9 cellular contexts compared by ENCODE assay signal in genomic region chr6:71228461-71229041, GRCh38.
DNase-seq lines count a peak whose midpoint lies in the region; ATAC-seq and TF ChIP-seq lines count a peak whose summit lies in the region.
"Had no signal": no experiment of that assay in that cellular context is flagged by ENCODE, and none has a peak within 500 bp of the region (broad histone marks: within the 10 kb centered on the region; RNA-seq: fewer than 3 reads in every experiment).

No MANE protein-coding gene starts in this region.

- ATAC-seq in activated T-cell treated with anti-CD3 and anti-CD28 coated beads, Interleukin-2, amount 50 U/mL, for 4 hours: peak in 1 of 2 donors; percentile 34
- no peak for ATAC-seq in stimulated activated memory B cell treated with anti-CD40 and anti-IgM and Interleukin-4, amounts not matched to agents 10 μg/mL and 1 μg/mL and 100 μg/mL, for 72 hours
- no peak for ATAC-seq in mucosa of descending colon

- TF ChIP-seq CTCF in NB4 (IDR thresholded peaks at IDR 0.05; ENCODE audit: low read depth, low read length) (no peak), mucosa of descending colon (IDR thresholded peaks at IDR 0.05) (no peak), testis (IDR thresholded peaks at IDR 0.05) (no peak)

- H3K9me3 ChIP-seq in mucosa of descending colon: no peaks in the 10 kb centered on the region
- H3K9me3 ChIP-seq in testis: no peaks in the 10 kb centered on the region

- H3K27me3 ChIP-seq in testis: no peaks in the 10 kb centered on the region

- TF ChIP-seq POLR2A in NB4 (IDR thresholded peaks at IDR 0.05; ENCODE audit: extremely low read depth, insufficient read length) (no peak), testis (IDR thresholded peaks at IDR 0.05) (no peak)

- H3K4me3 ChIP-seq in NB4 (ENCODE audit: low read depth, low read length) (no peak overlapping the region), mucosa of descending colon (no peak overlapping the region), testis (no peak overlapping the region)

- H3K36me3 Mint-ChIP-seq in activated T-cell treated with anti-CD3 and anti-CD28 coated beads, Interleukin-2, amount 50 U/mL, for 4 hours (ENCODE audit: insufficient read depth): no peaks in the 10 kb centered on the region
- H3K36me3 Mint-ChIP-seq in stimulated activated memory B cell treated with anti-CD40 and anti-IgM and Interleukin-4, amounts not matched to agents 10 μg/mL and 1 μg/mL and 100 μg/mL, for 72 hours: no peaks in the 10 kb centered on the region

- H3K4me3 Mint-ChIP-seq in activated T-cell treated with anti-CD3 and anti-CD28 coated beads, Interleukin-2, amount 50 U/mL, for 4 hours: peak overlapping the region; percentile 44
- no peak overlapping the region for H3K4me3 Mint-ChIP-seq in stimulated activated memory B cell treated with anti-CD40 and anti-IgM and Interleukin-4, amounts not matched to agents 10 μg/mL and 1 μg/mL and 100 μg/mL, for 72 hours
- H3K4me3 Mint-ChIP-seq: dendritic cell treated with granulocyte-macrophage colony-stimulating factor and Interleukin-4, amounts not matched to agents 40 ng/mL and 50 ng/mL, for 4 days had no signal

- no peaks in the 10 kb centered on the region for H3K4me1 ChIP-seq in mucosa of descending colon (ENCODE audit: low read depth)
- H3K4me1 ChIP-seq in testis: no peaks in the 10 kb centered on the region

- no peaks in the 10 kb centered on the region for H3K9me3 Mint-ChIP-seq in activated T-cell treated with anti-CD3 and anti-CD28 coated beads, Interleukin-2, amount 50 U/mL, for 4 hours
- H3K9me3 Mint-ChIP-seq in stimulated activated memory B cell treated with anti-CD40 and anti-IgM and Interleukin-4, amounts not matched to agents 10 μg/mL and 1 μg/mL and 100 μg/mL, for 72 hours: no peaks in the 10 kb centered on the region
- H3K9me3 Mint-ChIP-seq: dendritic cell treated with granulocyte-macrophage colony-stimulating factor and Interleukin-4, amounts not matched to agents 40 ng/mL and 50 ng/mL, for 4 days had no signal

- no peak overlapping the region for H3K27ac ChIP-seq in testis

- no peaks in the 10 kb centered on the region for H3K27me3 Mint-ChIP-seq in activated T-cell treated with anti-CD3 and anti-CD28 coated beads, Interleukin-2, amount 50 U/mL, for 4 hours (ENCODE audit: low read depth)
- H3K27me3 Mint-ChIP-seq in stimulated activated memory B cell treated with anti-CD40 and anti-IgM and Interleukin-4, amounts not matched to agents 10 μg/mL and 1 μg/mL and 100 μg/mL, for 72 hours: no peaks in the 10 kb centered on the region
- H3K27me3 Mint-ChIP-seq: dendritic cell treated with granulocyte-macrophage colony-stimulating factor and Interleukin-4, amounts not matched to agents 40 ng/mL and 50 ng/mL, for 4 days had no signal

- H3K36me3 ChIP-seq in mucosa of descending colon (ENCODE audit: low read depth) (no peaks in the 10 kb centered on the region), testis (ENCODE audit: low read depth, missing control alignments) (no peaks in the 10 kb centered on the region)

- DNase-seq in activated T-cell treated with anti-CD3 and anti-CD28 coated beads, Interleukin-2, amount 50 U/mL, for 4 hours: no peak
- no peak for DNase-seq in activated T-cell treated with anti-CD3 and anti-CD28 coated beads, Interleukin-2, amount 50 U/mL, for 1 hour
- peak; percentile 33 for DNase-seq in NB4 (ENCODE audit: low read depth)
- peak; percentile 75 for DNase-seq in amniotic epithelial cell (ENCODE audit: low read depth)
- DNase-seq in renal cortical epithelial cell (ENCODE audit: low read depth): peak; percentile 38
- DNase-seq in mucosa of descending colon: no peak
- DNase-seq in testis: no peak

- no peak overlapping the region for H3K27ac Mint-ChIP-seq in stimulated activated memory B cell treated with anti-CD40 and anti-IgM and Interleukin-4, amounts not matched to agents 10 μg/mL and 1 μg/mL and 100 μg/mL, for 72 hours
- H3K27ac Mint-ChIP-seq: dendritic cell treated with granulocyte-macrophage colony-stimulating factor and Interleukin-4, amounts not matched to agents 40 ng/mL and 50 ng/mL, for 4 days had no signal

- intact Hi-C loops in mucosa of descending colon (cut with DNase I, micrococcal nuclease): no loop called here
- intact Hi-C loops in testis (cut with DNase I; ENCODE audit: low total_unique reads): no loop called here

- 75 to 77% methylated on average over 4 of the region's 4 CpGs for WGBS in testis, 2 donors

- peaks cover 27% of the 10 kb centered on the region for H3K4me1 Mint-ChIP-seq in activated T-cell treated with anti-CD3 and anti-CD28 coated beads, Interleukin-2, amount 50 U/mL, for 4 hours (ENCODE audit: low read depth)
- peaks cover 35% of the 10 kb centered on the region for H3K4me1 Mint-ChIP-seq in stimulated activated memory B cell treated with anti-CD40 and anti-IgM and Interleukin-4, amounts not matched to agents 10 μg/mL and 1 μg/mL and 100 μg/mL, for 72 hours

Comparison
In these comparisons a context has a peak if more than half of its experiments do, and no peak if none do; other contexts are left out.
1. DNase-seq: peak in NB4 (single experiment), amniotic epithelial cell (single experiment) and renal cortical epithelial cell (single experiment); none in activated T-cell treated with anti-CD3 and anti-CD28 coated beads, Interleukin-2, amount 50 U/mL, for 4 hours (single experiment), activated T-cell treated with anti-CD3 and anti-CD28 coated beads, Interleukin-2, amount 50 U/mL, for 1 hour (single experiment), mucosa of descending colon (0 of 3) and testis (single experiment).